Comparison of ENCODE assay signal across 18 cellular contexts in the genomic region with DNA sequence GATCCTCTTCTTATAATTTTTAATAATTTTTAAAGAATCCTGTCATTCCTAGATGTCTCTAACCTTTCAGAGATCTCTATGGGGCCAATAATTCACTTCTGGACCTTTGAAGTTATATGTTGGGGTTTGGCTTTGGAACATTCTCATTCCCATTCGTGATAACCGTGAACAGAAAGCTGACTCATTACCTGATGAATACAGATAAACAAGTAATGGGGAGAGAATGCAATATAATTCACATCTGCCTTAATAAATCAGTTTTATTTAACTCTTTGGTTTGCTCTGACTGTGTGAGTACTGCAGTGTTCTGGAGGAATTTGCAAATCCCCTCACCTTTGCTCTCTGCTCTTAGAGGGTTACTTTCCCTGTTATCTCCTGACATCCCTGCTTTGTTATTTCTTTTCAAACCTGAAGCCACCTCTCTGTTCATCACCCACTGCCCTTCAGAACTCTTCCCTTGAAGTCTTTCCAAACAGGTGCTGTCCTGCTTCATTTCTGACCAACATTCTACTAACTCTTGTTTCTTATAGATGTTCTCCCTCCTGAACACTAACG.
A peak's percentile ranks its signal among the peaks of the same experiment; 100 is the strongest.
DNase-seq lines count a peak whose midpoint lies in the region; ATAC-seq, FAIRE-seq and TF ChIP-seq lines count a peak whose summit lies in the region.
"Had no signal": no experiment of that assay in that cellular context is flagged by ENCODE, and none has a peak within 500 bp of the region (broad histone marks: within the 10 kb centered on the region; RNA-seq: fewer than 3 reads in every experiment).

No MANE protein-coding gene starts in this region.

- intact Hi-C loops in HepG2 (cut with micrococcal nuclease; ENCODE audit: unreplicated experiment) (no loop called here), right lobe of liver (cut with DNase I) (no loop called here)

- peak; percentile 60 for ATAC-seq in HepG2
- ATAC-seq in right lobe of liver = no peak
- ATAC-seq in SK-N-SH treated with all-trans-retinoic acid at 6 μM for 48 hours = no peak; the same call in 1 of the 3 replicates
- ATAC-seq in foreskin keratinocyte = peak; percentile 52
- ATAC-seq in HG02973 (IDR thresholded peaks at IDR 0.05; ENCODE audit: unreplicated experiment) = no peak
- ATAC-seq: left lung, pancreas had no signal

- DNase-seq in HepG2 (ENCODE audit: low spot score) = peak; percentile 28
- DNase-seq in right lobe of liver = no peak
- DNase-seq in foreskin keratinocyte = peak in 1 of 2 donors; percentile 85
- DNase-seq in stimulated activated CD4-positive, alpha-beta T cell treated with anti-CD3 and anti-CD28 coated beads, Interleukin-4, amount 100 ng/mL, for 4 hours = no peak
- no peak for DNase-seq in GM10266 (ENCODE audit: extremely low spot score)
- DNase-seq in cerebellar cortex (ENCODE audit: low spot score) = no peak
- DNase-seq: activated CD4-positive, alpha-beta T cell treated with anti-CD3 and anti-CD28 coated beads, Interleukin-2, amount 50 U/mL, for 4 hours; COR-L47; esophagus squamous epithelium; KG1; left lung; NCI-H146; NCI-H446; pancreas; SJCRH30 had no signal

- H3K36me3 ChIP-seq in HepG2 (replicated peaks in 1 of 2; ENCODE audit: control insufficient read depth in 1 of 2, insufficient read depth in 2 of 2, low read length in 2 of 2) (no peaks in the 10 kb centered on the region), right lobe of liver (no peaks in the 10 kb centered on the region)
- H3K36me3 ChIP-seq: esophagus squamous epithelium, left lung, pancreas, SJCRH30 had no signal

- TF ChIP-seq EP300 in HepG2 (IDR thresholded peaks at IDR 0.05; ENCODE audit: low read depth in 2 of 2, low read length in 2 of 2) (0 out of 4 replicates have a peak, but pooled peaks of 1 of the 2 experiments have one; percentile 8), HepG2 (CRISPR knock-in tag; IDR thresholded peaks at IDR 0.05; ENCODE audit: borderline replicate concordance) (no peak)

- TF ChIP-seq RAD21 in HepG2 (CRISPR knock-in tag; IDR thresholded peaks at IDR 0.05) = no peak

- in situ Hi-C loops in HepG2 (cut with HindIII; ENCODE audit: extremely low pct_ligation_motif_present, low pct_unique_long_range_greater_than_20kb) = no loop called here

- H3K9ac ChIP-seq in HepG2 (ENCODE audit: insufficient read depth, low read depth, low read length) = 0 out of 2 replicates have a peak overlapping the region, but pooled peaks have one; percentile 12

- no peak for FAIRE-seq in HepG2 (lab: Jason Lieb, UNC)
- FAIRE-seq: G401.6, pancreas had no signal

- H3K79me2 ChIP-seq in HepG2 (ENCODE audit: insufficient read depth, low read length) = no peaks in the 10 kb centered on the region

- no peaks in the 10 kb centered on the region for H3K27me3 ChIP-seq in HepG2 (ENCODE audit: control insufficient read depth in 1 of 2, insufficient read depth in 2 of 2, low read length in 2 of 2)
- H3K27me3 ChIP-seq in right lobe of liver = no peaks in the 10 kb centered on the region
- H3K27me3 ChIP-seq in foreskin keratinocyte = no peaks in the 10 kb centered on the region
- H3K27me3 ChIP-seq: esophagus squamous epithelium, left lung, pancreas, SJCRH30 had no signal

- H3K4me3 ChIP-seq in HepG2 (replicated peaks in 1 of 3; ENCODE audit: insufficient read depth in 1 of 3, low read depth in 2 of 3, low read length in 3 of 3) = no peak overlapping the region; a peak in 1 of 6 replicates
- no peak overlapping the region for H3K4me3 ChIP-seq in right lobe of liver
- H3K4me3 ChIP-seq: esophagus squamous epithelium, left lung, pancreas, SJCRH30 had no signal

- POLR2A ChIA-PET in HepG2 (lab: Yijun Ruan, JAX) = no interaction called here

- BruUV-seq in HepG2 (replicated peaks; lab: Mats Ljungman, UMichigan) = no TSS peak

- peaks cover 67% of the 10 kb centered on the region for H3K4me1 ChIP-seq in HepG2 (ENCODE audit: insufficient read depth, low read length)
- H3K4me1 ChIP-seq in right lobe of liver = peaks cover 0 to 9% (median 0%) of the 10 kb centered on the region in 4 donors
- peaks cover 62% of the 10 kb centered on the region for H3K4me1 ChIP-seq in foreskin keratinocyte

- CTCF ChIA-PET in HepG2 (lab: Yijun Ruan, JAX; ENCODE audit: low intra/inter-chr PET ratio, low total read pairs) = no interaction called here

- no peak overlapping the region for H2AFZ ChIP-seq in HepG2 (ENCODE audit: low read length)

- no peaks in the 10 kb centered on the region for H3K9me3 ChIP-seq in HepG2 (ENCODE audit: low read length)
- H3K9me3 ChIP-seq in right lobe of liver = no peaks in the 10 kb centered on the region
- H3K9me3 ChIP-seq: esophagus squamous epithelium, left lung, pancreas, SJCRH30 had no signal

- TF ChIP-seq CTCF in HepG2 (CRISPR knock-in tag; IDR thresholded peaks at IDR 0.05) (no peak), right lobe of liver (IDR thresholded peaks at IDR 0.05) (no peak), foreskin keratinocyte (conservative IDR thresholded peaks at IDR 0.05) (no peak), GM10266 (IDR thresholded peaks at IDR 0.05; ENCODE audit: control insufficient read depth, insufficient read depth, low read depth, missing control alignments) (no peak)

- H3K27ac ChIP-seq in HepG2 (ENCODE audit: extremely low read length, insufficient read depth, low read length) (no peak overlapping the region), right lobe of liver (no peak overlapping the region), foreskin keratinocyte (peak overlapping the region; percentile 94)
- H3K27ac ChIP-seq: left lung, pancreas, SJCRH30 had no signal

- peak overlapping the region; percentile 36 for H3K4me2 ChIP-seq in HepG2 (ENCODE audit: low read depth, low read length)

- TF ChIP-seq POLR2A in HepG2 (IDR thresholded peaks at IDR 0.05; ENCODE audit: insufficient read depth in 1 of 2, low read depth in 2 of 2, low read length in 2 of 2) (no peak), right lobe of liver (IDR thresholded peaks at IDR 0.05) (no peak)

- 55% methylated on average over 3 of the region's 3 CpGs for WGBS in HepG2 (ENCODE audit: low lambda C conversion rate)
- 55% methylated on average over 3 of the region's 3 CpGs for WGBS in right lobe of liver (ENCODE audit: insufficient coverage, low coverage, low lambda C conversion rate, missing lambda C conversion rate)

- H4K20me1 ChIP-seq in HepG2 (ENCODE audit: insufficient read depth, low read length) = no peaks in the 10 kb centered on the region

TF ChIP-seq in HepG2, 621 proteins besides CTCF, POLR2A, EP300 and RAD21 (continues in another document):
- peak; percentile 49; the same call in 1 of the 2 replicates for TF ChIP-seq ZNF652 (CRISPR knock-in tag; IDR thresholded peaks at IDR 0.05; ENCODE audit: borderline replicate concordance, low read depth)
- 0 out of 2 replicates have a peak, but pooled peaks have one; percentile 20 for TF ChIP-seq HNF4A (CRISPR knock-in tag; IDR thresholded peaks at IDR 0.05)

TF ChIP-seq in SK-N-SH treated with all-trans-retinoic acid at 6 μM for 48 hours, 23 proteins besides CTCF, POLR2A, EP300 and RAD21:
- TF ChIP-seq, protein P1, sequence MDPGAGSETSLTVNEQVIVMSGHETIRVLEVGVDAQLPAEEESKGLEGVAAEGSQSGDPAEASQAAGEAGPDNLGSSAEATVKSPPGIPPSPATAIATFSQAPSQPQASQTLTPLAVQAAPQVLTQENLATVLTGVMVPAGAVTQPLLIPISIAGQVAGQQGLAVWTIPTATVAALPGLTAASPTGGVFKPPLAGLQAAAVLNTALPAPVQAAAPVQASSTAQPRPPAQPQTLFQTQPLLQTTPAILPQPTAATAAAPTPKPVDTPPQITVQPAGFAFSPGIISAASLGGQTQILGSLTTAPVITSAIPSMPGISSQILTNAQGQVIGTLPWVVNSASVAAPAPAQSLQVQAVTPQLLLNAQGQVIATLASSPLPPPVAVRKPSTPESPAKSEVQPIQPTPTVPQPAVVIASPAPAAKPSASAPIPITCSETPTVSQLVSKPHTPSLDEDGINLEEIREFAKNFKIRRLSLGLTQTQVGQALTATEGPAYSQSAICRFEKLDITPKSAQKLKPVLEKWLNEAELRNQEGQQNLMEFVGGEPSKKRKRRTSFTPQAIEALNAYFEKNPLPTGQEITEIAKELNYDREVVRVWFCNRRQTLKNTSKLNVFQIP (CRISPR knock-in tag; IDR thresholded peaks at IDR 0.05; ENCODE audit: borderline replicate concordance, low read depth) = no peak
- peak; percentile 37; the same call in 1 of the 2 replicates for TF ChIP-seq ISL1 (CRISPR knock-in tag; IDR thresholded peaks at IDR 0.05)

Comparison
In these comparisons a context has a peak if more than half of its experiments do, and no peak if none do; other contexts are left out.
1. ATAC-seq: peak in HepG2 (single experiment) and foreskin keratinocyte (single experiment); none in right lobe of liver (0 of 4), SK-N-SH treated with all-trans-retinoic acid at 6 μM for 48 hours (single experiment) and HG02973 (single experiment).